8 cellular contexts compared by ENCODE assay signal in the genomic region with DNA sequence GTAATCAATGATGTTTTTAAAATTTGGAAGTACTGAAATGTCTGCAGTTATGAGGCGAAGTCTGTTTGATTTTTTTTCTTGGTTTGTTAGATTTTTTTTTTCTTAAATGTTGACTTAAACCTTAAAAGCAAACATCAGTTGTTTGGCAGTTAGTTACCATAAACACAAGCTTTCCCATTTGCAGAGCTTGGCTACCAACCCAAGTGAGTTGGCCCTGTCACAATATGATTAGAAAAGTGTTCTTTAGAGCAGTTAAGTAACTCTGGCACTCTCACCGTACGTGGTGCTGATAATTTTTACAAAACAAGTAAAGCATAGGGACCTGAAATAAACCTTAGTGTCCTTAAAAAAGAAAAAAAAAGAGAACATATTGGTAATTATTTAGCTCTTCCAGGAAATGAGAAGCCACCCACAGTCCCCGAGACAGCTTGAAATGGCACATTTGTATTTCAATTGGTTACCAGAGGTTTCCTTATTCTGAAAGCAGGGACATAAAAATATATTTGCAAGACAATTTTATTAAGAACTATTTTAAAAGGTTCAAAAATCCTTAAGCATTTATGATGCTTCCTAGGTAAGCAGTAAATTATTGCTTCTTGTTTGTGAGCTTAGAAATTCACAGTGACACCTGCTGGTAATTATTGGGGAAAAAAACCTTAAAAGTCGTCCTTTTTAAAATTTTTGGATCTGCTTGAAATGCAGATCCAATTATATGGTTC. TPM values are rescaled to one million over a fixed set of nuclear protein-coding genes. Genes with fewer than 3 reads are reported as not detected.
DNase-seq lines count a peak whose midpoint lies in the region; ATAC-seq and TF ChIP-seq lines count a peak whose summit lies in the region.

No MANE protein-coding gene starts in this region.

- H3K9me3 Mint-ChIP-seq in activated T-helper 17 cell treated with anti-CD3 and anti-CD28 coated beads, Interleukin-2, amount 50 U/mL, for 72 hours: no peaks in the 10 kb centered on the region

- no peak overlapping the region for H3K4me3 Mint-ChIP-seq in activated T-helper 17 cell treated with anti-CD3 and anti-CD28 coated beads, Interleukin-2, amount 50 U/mL, for 72 hours

- peaks cover 28% of the 10 kb centered on the region for H3K27me3 Mint-ChIP-seq in activated T-helper 17 cell treated with anti-CD3 and anti-CD28 coated beads, Interleukin-2, amount 50 U/mL, for 72 hours

- peaks cover 12% of the 10 kb centered on the region for H3K4me1 Mint-ChIP-seq in activated T-helper 17 cell treated with anti-CD3 and anti-CD28 coated beads, Interleukin-2, amount 50 U/mL, for 72 hours

- peaks cover 6% of the 10 kb centered on the region for H3K36me3 Mint-ChIP-seq in activated T-helper 17 cell treated with anti-CD3 and anti-CD28 coated beads, Interleukin-2, amount 50 U/mL, for 72 hours (ENCODE audit: low read depth)

- no peak for ATAC-seq in activated T-helper 17 cell treated with anti-CD3 and anti-CD28 coated beads, Interleukin-2, amount 50 U/mL, for 72 hours (replicated peaks)
- no peak for ATAC-seq in HG03342 (IDR thresholded peaks at IDR 0.05; ENCODE audit: unreplicated experiment)

- H3K27ac Mint-ChIP-seq in activated T-helper 17 cell treated with anti-CD3 and anti-CD28 coated beads, Interleukin-2, amount 50 U/mL, for 72 hours: no peak overlapping the region

- peak; percentile 33 for TF ChIP-seq CTCF in AG09319 (IDR thresholded peaks at IDR 0.05; ENCODE audit: low read depth, low read length)

- DNase-seq in AG09319 (ENCODE audit: extremely low read depth, low read depth) (peak; percentile 2), HT1080 (ENCODE audit: low read depth) (peak; percentile 26), amniotic stem cell (lab: John Stamatoyannopoulos, UW) (peak; percentile 19), left kidney (ENCODE audit: low read depth, low spot score) (peak; percentile 36)
- no peak for DNase-seq in activated CD4-positive, alpha-beta T cell treated with anti-CD3 and anti-CD28 coated beads, Interleukin-2, amount 50 U/mL, for 1 hour
- no peak for DNase-seq in activated CD8-positive, alpha-beta memory T cell treated with anti-CD3 and anti-CD28 coated beads, Interleukin-2, amount 50 U/mL, for 48 hours

RNA-seq across cellular contexts. Expression of gene HEY2, which starts 3.9 kb away (rescaled TPM):
- 0.16 and 0.23 TPM in 2 replicates for total RNA-seq in HT1080 (2014; rRNA removed; shearing (Covaris generic))
- polyA plus RNA-seq in HT1080 (2015; cell fraction: cytosol; rRNA removed): 1.0 and 1.2 TPM in 2 replicates
- 0.26 and 0.74 TPM in 2 replicates for polyA plus RNA-seq in HT1080 (2015; cell fraction: nucleus; rRNA removed)
- under 1 TPM in 1 of 2 donors, not detected in 1; 0.09 TPM for total RNA-seq in activated T-helper 17 cell treated with anti-CD3 and anti-CD28 coated beads, Interleukin-2, amount 50 U/mL, for 72 hours

RNA-seq across cellular contexts. Expression of gene NCOA7, which starts 37.4 kb away (rescaled TPM):
- total RNA-seq in HT1080 (2014; rRNA removed; shearing (Covaris generic)): 5.0 and 5.3 TPM in 2 replicates
- polyA plus RNA-seq in HT1080 (2015; cell fraction: cytosol; rRNA removed): 8.5 and 9.9 TPM in 2 replicates
- 9.6 and 10.0 TPM in 2 replicates for polyA plus RNA-seq in HT1080 (2015; cell fraction: nucleus; rRNA removed)
- 10 to 100 TPM; 44.6 to 59.9 TPM for total RNA-seq in activated T-helper 17 cell treated with anti-CD3 and anti-CD28 coated beads, Interleukin-2, amount 50 U/mL, for 72 hours

Comparison
In these comparisons a context has a peak if more than half of its experiments do, and no peak if none do; other contexts are left out.
1. DNase-seq: peak in AG09319 (single experiment), HT1080 (single experiment), amniotic stem cell (single experiment) and left kidney (single experiment); none in activated CD4-positive, alpha-beta T cell treated with anti-CD3 and anti-CD28 coated beads, Interleukin-2, amount 50 U/mL, for 1 hour (single experiment) and activated CD8-positive, alpha-beta memory T cell treated with anti-CD3 and anti-CD28 coated beads, Interleukin-2, amount 50 U/mL, for 48 hours (single experiment).